ENCODE assay signal across 10 cellular contexts in the genomic region with DNA sequence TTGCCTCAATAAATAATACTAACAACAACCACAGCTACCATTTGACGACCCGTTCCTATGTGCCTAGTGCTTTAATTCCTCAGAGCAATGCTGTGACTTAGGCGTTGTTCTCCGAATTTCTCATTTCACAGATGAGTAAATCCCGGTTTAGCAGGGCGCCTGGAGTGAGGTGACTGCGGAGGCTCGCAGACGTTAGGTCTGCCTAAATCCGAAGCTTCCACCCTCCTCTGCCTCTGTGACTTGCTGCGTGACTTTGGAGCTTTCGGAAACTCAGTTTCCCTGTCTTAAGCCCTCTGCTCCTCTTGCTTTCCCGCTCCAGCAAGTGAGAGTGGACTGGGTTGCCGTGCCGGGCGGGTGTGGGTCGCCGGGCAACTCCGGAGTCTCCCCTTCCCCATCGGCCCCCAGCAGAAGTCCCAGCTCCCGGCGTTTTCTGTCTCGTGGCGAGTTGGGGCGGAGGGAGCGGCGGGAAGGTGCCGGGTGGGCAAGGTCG. TPM values are rescaled to one million over a fixed set of nuclear protein-coding genes. Genes with fewer than 3 reads are reported as not detected.
A peak's percentile ranks its signal among the peaks of the same experiment; 100 is the strongest.
DNase-seq lines count a peak whose midpoint lies in the region; FAIRE-seq and TF ChIP-seq lines count a peak whose summit lies in the region.
"Had no signal": no experiment of that assay in that cellular context is flagged by ENCODE, and none has a peak within 500 bp of the region (broad histone marks: within the 10 kb centered on the region; RNA-seq: fewer than 3 reads in every experiment).

No MANE protein-coding gene starts in this region.

- intact Hi-C loops in lower leg skin (cut with DNase I; ENCODE audit: low total_unique reads) = loop anchor here (10.0 kb wide), 1 partner anchor 62 kb away; no protein-coding TSS in a partner anchor

- H3K4me2 ChIP-seq in astrocyte (ENCODE audit: low read length) = peak overlapping the region; percentile 98

- 20 to 26% methylated on average over 29 of the region's 29 CpGs for WGBS in lower leg skin, 2 donors

- H3K79me2 ChIP-seq in astrocyte (ENCODE audit: insufficient read depth, low read length) = peaks cover 29% of the 10 kb centered on the region

- H3K27me3 ChIP-seq in astrocyte (ENCODE audit: insufficient read depth, low read length) = peaks cover 17% of the 10 kb centered on the region

- H3K4me1 ChIP-seq in astrocyte (ENCODE audit: insufficient read depth, low read length) = peaks cover 17% of the 10 kb centered on the region
- H3K4me1 ChIP-seq: HAP-1 had no signal

- H3K27me3 Mint-ChIP-seq in astrocyte (ENCODE audit: low read depth, unreplicated experiment) = peaks cover 78% of the 10 kb centered on the region

- no peak for FAIRE-seq in astrocyte (lab: Jason Lieb, UNC)
- FAIRE-seq in GM19239 (lab: Jason Lieb, UNC) = no peak

- H3K9me3 Mint-ChIP-seq in astrocyte (ENCODE audit: unreplicated experiment) = peaks cover 1% of the 10 kb centered on the region

- peak; percentile 47 for DNase-seq in NCI-H82 (lab: John Stamatoyannopoulos, UW)
- no peak for DNase-seq in NCI-H82 treated with DMSO at 0.1 percent for 48 hours (lab: John Stamatoyannopoulos, UW; ENCODE audit: unreplicated experiment)
- no peak for DNase-seq in astrocyte (ENCODE audit: low read depth)
- DNase-seq in lower leg skin (ENCODE audit: low spot score in 2 of 2) = no peak
- no peak for DNase-seq in substantia nigra (lab: John Stamatoyannopoulos, UW)
- no peak for DNase-seq in NCI-H146 (lab: John Stamatoyannopoulos, UW)
- no peak for DNase-seq in GM19239 (ENCODE audit: insufficient read length, low spot score)
- no peak for DNase-seq in cerebellar nuclear complex (lab: John Stamatoyannopoulos, UW)

- H3K27ac ChIP-seq in astrocyte (ENCODE audit: low read depth, low read length) = no peak overlapping the region
- peak overlapping the region; percentile 72 for H3K27ac ChIP-seq in substantia nigra (ENCODE audit: low read depth, low read length, poor library complexity, severe bottlenecking)

- H3K4me3 Mint-ChIP-seq in astrocyte (ENCODE audit: unreplicated experiment) = peak overlapping the region; percentile 14

- H3K4me1 Mint-ChIP-seq in astrocyte (ENCODE audit: low read depth, unreplicated experiment) = peaks cover 6% of the 10 kb centered on the region

- no peak for TF ChIP-seq POLR2A in lower leg skin (IDR thresholded peaks at IDR 0.05)

- H3K9me3 ChIP-seq in astrocyte (ENCODE audit: insufficient read depth, low read depth, low read length) = no peaks in the 10 kb centered on the region
- H3K9me3 ChIP-seq: body of pancreas, HAP-1 had no signal

- no peak overlapping the region for H3K27ac Mint-ChIP-seq in astrocyte (ENCODE audit: unreplicated experiment)

- H3K9ac ChIP-seq in astrocyte (ENCODE audit: low read length) = peak overlapping the region; percentile 55

- peak overlapping the region; percentile 69 for H3K4me3 ChIP-seq in astrocyte (ENCODE audit: insufficient read depth, low read depth, low read length)
- peak overlapping the region; percentile 67 for H3K4me3 ChIP-seq in lower leg skin (ENCODE audit: low read depth, poor library complexity, severe bottlenecking)

- H4K20me1 ChIP-seq in astrocyte (ENCODE audit: insufficient read depth, low read length) = peaks cover 30% of the 10 kb centered on the region

- peak overlapping the region; percentile 58 for H2AFZ ChIP-seq in astrocyte (ENCODE audit: low read depth, low read length)

- TF ChIP-seq CTCF in astrocyte (IDR thresholded peaks at IDR 0.05; ENCODE audit: insufficient read depth, low read depth, low read length) (no peak), lower leg skin (IDR thresholded peaks at IDR 0.05) (no peak)

- no peaks in the 10 kb centered on the region for H3K36me3 ChIP-seq in astrocyte (ENCODE audit: insufficient read depth, low read length)
- H3K36me3 ChIP-seq: HAP-1 had no signal

- H3K36me3 Mint-ChIP-seq in astrocyte (ENCODE audit: low read depth, unreplicated experiment) = no peaks in the 10 kb centered on the region

RNA-seq across cellular contexts. Expression of gene ATOH8, which starts 0.7 kb away (rescaled TPM):
- total RNA-seq in astrocyte = 1.2 and 1.9 TPM in 2 replicates
- total RNA-seq in lower leg skin = 10 to 100 TPM; 27.3 to 79.8 (median 33.7) TPM

RNA-seq across cellular contexts. Expression of gene GNLY, which starts 58.9 kb away (rescaled TPM):
- total RNA-seq in astrocyte (not detected in 2 replicates), lower leg skin (1 to 10 TPM in 2 of 4 donors, under 1 TPM in 1, not detected in 1; 0.42 to 3.6 (median 1.3) TPM)
